ENCODE assay signal across 10 cellular contexts in the genomic region with DNA sequence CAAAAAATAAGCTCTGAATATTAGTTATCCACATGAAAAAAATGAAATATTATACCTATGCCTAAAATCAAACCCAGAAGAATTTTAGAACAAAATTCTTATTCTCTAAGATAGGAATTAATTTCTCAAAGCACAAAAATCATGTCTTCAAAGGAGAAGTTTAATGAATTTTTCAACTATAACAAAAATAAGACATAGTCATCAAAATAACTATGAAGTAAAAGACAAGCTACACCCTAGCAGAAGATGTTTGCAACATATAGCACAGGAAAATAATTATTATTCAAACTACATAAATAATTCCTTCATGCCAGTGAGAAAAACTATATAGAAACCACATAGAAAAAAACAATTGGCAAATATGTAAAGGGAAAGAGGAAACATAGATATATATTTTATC.
"Had no signal": no experiment of that assay in that cellular context is flagged by ENCODE, and none has a peak within 500 bp of the region (broad histone marks: within the 10 kb centered on the region; RNA-seq: fewer than 3 reads in every experiment).

No MANE protein-coding gene starts in this region.

- DNase-seq: H9, HFFc6, Karpas-422, KBM-7 had no signal

- H3K27ac ChIP-seq: HL-60, KMS-11 had no signal

- H3K4me2 ChIP-seq: GM23338, KMS-11 had no signal

- FAIRE-seq: H1, H54 had no signal

- H3K9ac ChIP-seq: KMS-11 had no signal

- H3K4me3 ChIP-seq: GM23338 had no signal

- ATAC-seq: GM23338, HCT116 had no signal

- H2AFZ ChIP-seq: GM23338 had no signal
